ENCODE assay signal across 9 cellular contexts in genomic region chr15:83323296-83323711, GRCh38. TPM values are rescaled to one million over a fixed set of nuclear protein-coding genes. Genes with fewer than 3 reads are reported as not detected.
DNase-seq lines count a peak whose midpoint lies in the region; ATAC-seq and TF ChIP-seq lines count a peak whose summit lies in the region.
"Had no signal": no experiment of that assay in that cellular context is flagged by ENCODE, and none has a peak within 500 bp of the region (broad histone marks: within the 10 kb centered on the region; RNA-seq: fewer than 3 reads in every experiment).

No MANE protein-coding gene starts in this region.

- no peak overlapping the region for H3K4me3 Mint-ChIP-seq in nephron progenitor cell

- no peaks in the 10 kb centered on the region for H3K36me3 Mint-ChIP-seq in nephron progenitor cell (ENCODE audit: low read depth)

- CTCF ChIA-PET in BJ (lab: Yijun Ruan, JAX): interaction anchor here (1.1 to 1.4 kb wide), 3 partner anchors 11 to 75 kb away, joined by 3 to 4 read pairs (median 3); no protein-coding TSS in a partner anchor

- no peaks in the 10 kb centered on the region for H3K9me3 Mint-ChIP-seq in nephron progenitor cell

- DNase-seq in BJ (ENCODE audit: low read depth) (peak; percentile 68), LHCN-M2 (ENCODE audit: low read depth) (peak; percentile 93), epithelial cell of proximal tubule (ENCODE audit: low read depth) (peak; percentile 99), nephron progenitor cell (peak; percentile 51), cortex of kidney (lab: John Stamatoyannopoulos, UW) (no peak)
- DNase-seq in activated naive CD4-positive, alpha-beta T cell treated with Interleukin-2 at 50 U/mL for 16 hours: no peak
- DNase-seq in stimulated activated CD4-positive, alpha-beta T cell treated with anti-CD3 and anti-CD28 coated beads, Interleukin-2, amount 100 ng/mL, for 48 hours: no peak

- H3K4me1 Mint-ChIP-seq in nephron progenitor cell: peaks cover 29% of the 10 kb centered on the region

- H3K27ac Mint-ChIP-seq in nephron progenitor cell: no peak overlapping the region

- H3K27me3 ChIP-seq in BJ (ENCODE audit: control insufficient read depth, insufficient read depth, low read length): no peaks in the 10 kb centered on the region

- H3K4me3 ChIP-seq in BJ (ENCODE audit: low read depth, low read length): no peak overlapping the region
- no peak overlapping the region for H3K4me3 ChIP-seq in epithelial cell of proximal tubule (ENCODE audit: low read depth, low read length)

- no peaks in the 10 kb centered on the region for H3K36me3 ChIP-seq in BJ (ENCODE audit: control insufficient read depth, insufficient read depth, low read length)

- POLR2A ChIA-PET in BJ (lab: Charles Lee): no interaction called here

- TF ChIP-seq CTCF in BJ (IDR thresholded peaks at IDR 0.05; ENCODE audit: insufficient read depth, low read depth, low read length) (no peak), epithelial cell of proximal tubule (conservative IDR thresholded peaks at IDR 0.05; ENCODE audit: low read depth, low read length) (no peak), nephron progenitor cell (IDR thresholded peaks at IDR 0.05) (no peak)

- H3K27me3 Mint-ChIP-seq in nephron progenitor cell (ENCODE audit: low read depth, poor library complexity): peaks cover 13% of the 10 kb centered on the region

- ATAC-seq in HG03571 (IDR thresholded peaks at IDR 0.05; ENCODE audit: unreplicated experiment): no peak

RNA-seq across cellular contexts. Expression of gene BNC1, which starts 38.8 kb away (rescaled TPM):
- polyA plus RNA-seq in BJ (2011; rRNA removed): 1.1 and 1.4 TPM in 2 replicates
- 0.87 and 1.9 TPM in 2 replicates for polyA minus RNA-seq in BJ (2011; rRNA and poly(A)+ RNA removed)
- total RNA-seq in LHCN-M2 (2014; rRNA removed) (11.5 and 13.8 TPM in 2 replicates), epithelial cell of proximal tubule (10.6 and 16.4 TPM in 2 replicates)
- 4.7 TPM for polyA plus RNA-seq in LHCN-M2 (2012)
- total RNA-seq: SK-MEL-5 had no signal

Comparison
In these comparisons a context has a peak if more than half of its experiments do, and no peak if none do; other contexts are left out.
1. DNase-seq: peak in BJ (single experiment), LHCN-M2 (single experiment), epithelial cell of proximal tubule (single experiment) and nephron progenitor cell (single experiment); none in activated naive CD4-positive, alpha-beta T cell treated with Interleukin-2 at 50 U/mL for 16 hours (single experiment), cortex of kidney (single experiment) and stimulated activated CD4-positive, alpha-beta T cell treated with anti-CD3 and anti-CD28 coated beads, Interleukin-2, amount 100 ng/mL, for 48 hours (0 of 2).